In the genomic region with DNA sequence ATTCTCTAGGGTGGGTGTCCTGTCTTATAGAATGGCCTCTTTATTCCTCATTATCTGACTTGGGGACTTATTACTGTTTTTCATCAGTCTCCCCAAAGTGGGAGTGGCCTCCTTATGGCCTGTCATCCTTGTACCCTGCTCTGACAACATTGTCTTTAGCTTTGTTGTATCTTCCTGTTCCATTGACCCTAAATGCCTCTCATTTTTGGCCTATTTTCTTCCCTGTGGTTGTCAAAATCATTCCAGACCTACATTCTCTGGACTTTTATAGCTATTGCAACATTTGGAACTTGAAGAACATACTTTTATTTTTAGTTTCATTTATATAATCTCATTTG, we compare ENCODE assay signal across 9 cellular contexts. TPM values are rescaled to one million over a fixed set of nuclear protein-coding genes. Genes with fewer than 3 reads are reported as not detected.
A peak's percentile ranks its signal among the peaks of the same experiment; 100 is the strongest.
DNase-seq lines count a peak whose midpoint lies in the region; ATAC-seq and TF ChIP-seq lines count a peak whose summit lies in the region.
"Had no signal": no experiment of that assay in that cellular context is flagged by ENCODE, and none has a peak within 500 bp of the region (broad histone marks: within the 10 kb centered on the region; RNA-seq: fewer than 3 reads in every experiment).

No MANE protein-coding gene starts in this region.

- ATAC-seq in HG03354 (IDR thresholded peaks at IDR 0.05; ENCODE audit: poor library complexity, severe bottlenecking, unreplicated experiment) (peak; percentile 15), HG03469 (IDR thresholded peaks at IDR 0.05; ENCODE audit: unreplicated experiment) (no peak)

- no peak overlapping the region for H3K4me3 Mint-ChIP-seq in activated T-cell treated with anti-CD3 and anti-CD28 coated beads, Interleukin-2, amount 50 U/mL, for 24 hours

- H3K4me1 Mint-ChIP-seq in activated T-cell treated with anti-CD3 and anti-CD28 coated beads, Interleukin-2, amount 50 U/mL, for 24 hours (ENCODE audit: low read depth): peaks cover 64% of the 10 kb centered on the region

- no peaks in the 10 kb centered on the region for H3K9me3 Mint-ChIP-seq in activated T-cell treated with anti-CD3 and anti-CD28 coated beads, Interleukin-2, amount 50 U/mL, for 24 hours

- peaks cover 97% of the 10 kb centered on the region for H3K36me3 Mint-ChIP-seq in activated T-cell treated with anti-CD3 and anti-CD28 coated beads, Interleukin-2, amount 50 U/mL, for 24 hours (ENCODE audit: low read depth)

- H3K27me3 ChIP-seq in dorsolateral prefrontal cortex: no peaks in the 10 kb centered on the region
- no peaks in the 10 kb centered on the region for H3K27me3 ChIP-seq in testis

- no peak for TF ChIP-seq POLR2A in testis (IDR thresholded peaks at IDR 0.05)

- peaks cover 16% of the 10 kb centered on the region for H3K4me1 ChIP-seq in testis

- no peak overlapping the region for H3K4me3 ChIP-seq in dorsolateral prefrontal cortex
- no peak overlapping the region for H3K4me3 ChIP-seq in testis
- H3K4me3 ChIP-seq: skin epidermis had no signal

- no peaks in the 10 kb centered on the region for H3K9me3 ChIP-seq in testis

- DNase-seq in activated T-cell treated with anti-CD3 and anti-CD28 coated beads, Interleukin-2, amount 50 U/mL, for 24 hours: no peak
- DNase-seq in activated T-cell treated with anti-CD3 and anti-CD28 coated beads for 4 hours (no peak), dorsolateral prefrontal cortex (no peak), testis (no peak), SW480 (ENCODE audit: low spot score) (no peak), NCI-H1417 (lab: John Stamatoyannopoulos, UW) (no peak)

- intact Hi-C loops in dorsolateral prefrontal cortex (cut with DNase I) (loop anchor here (5.0 kb wide), 2 partner anchors 87 to 107 kb away; no protein-coding TSS in a partner anchor), testis (cut with DNase I; ENCODE audit: low total_unique reads) (no loop called here)

- TF ChIP-seq CTCF in dorsolateral prefrontal cortex (IDR thresholded peaks at IDR 0.05 in 54 of 56, conservative IDR thresholded peaks at IDR 0.05 in 2 of 56; ENCODE audit: low read depth in 1 of 56, partially characterized antibody in 56 of 56) (peak in 10 of 56 donors; percentile 0 to 18 (median 2)), testis (IDR thresholded peaks at IDR 0.05) (no peak)

- H3K36me3 ChIP-seq in testis (ENCODE audit: low read depth, missing control alignments): no peaks in the 10 kb centered on the region

- no peaks in the 10 kb centered on the region for H3K27me3 Mint-ChIP-seq in activated T-cell treated with anti-CD3 and anti-CD28 coated beads, Interleukin-2, amount 50 U/mL, for 24 hours

- H3K27ac Mint-ChIP-seq in activated T-cell treated with anti-CD3 and anti-CD28 coated beads, Interleukin-2, amount 50 U/mL, for 24 hours: peak overlapping the region; percentile 79

- H3K27ac ChIP-seq in dorsolateral prefrontal cortex (peak overlapping the region in 40 of 59 donors; percentile 3 to 92 (median 82)), testis (peak overlapping the region; percentile 1 to 52)

RNA-seq across cellular contexts. Expression of a gene that starts 9.7 kb away (rescaled TPM):
- total RNA-seq in dorsolateral prefrontal cortex (10 to 100 TPM; 15.0 to 59.6 (median 26.0) TPM), testis (10 to 100 TPM; 59.4 to 62.2 TPM)
- polyA plus RNA-seq in testis (ENCODE audit: insufficient read depth, low read depth, low replicate concordance): 34.5 TPM

RNA-seq across cellular contexts. Expression of a gene that starts 45.2 kb away (rescaled TPM):
- total RNA-seq in dorsolateral prefrontal cortex (1 to 10 TPM in 82 of 120 experiments, under 1 TPM in 36, not detected in 2; 0.26 to 4.3 (median 1.2) TPM), testis (1 to 10 TPM; 2.7 TPM)
- 1.9 TPM for polyA plus RNA-seq in testis (ENCODE audit: insufficient read depth, low read depth, low replicate concordance)

RNA-seq across cellular contexts. Expression of a gene that starts 56.8 kb away (rescaled TPM):
- total RNA-seq in dorsolateral prefrontal cortex: 10 to 100 TPM; 14.6 to 51.2 (median 34.7) TPM
- 10 to 100 TPM; 19.8 to 23.5 TPM for total RNA-seq in testis
- 44.6 TPM for polyA plus RNA-seq in testis (ENCODE audit: insufficient read depth, low read depth, low replicate concordance)
